23 cellular contexts compared by ENCODE assay signal in genomic region chr2:197244349-197244748, GRCh38.
DNase-seq lines count a peak whose midpoint lies in the region; ATAC-seq and TF ChIP-seq lines count a peak whose summit lies in the region.
"Had no signal": no experiment of that assay in that cellular context is flagged by ENCODE, and none has a peak within 500 bp of the region (broad histone marks: within the 10 kb centered on the region; RNA-seq: fewer than 3 reads in every experiment).

No MANE protein-coding gene starts in this region.

- TF ChIP-seq CTCF in neutrophil (IDR thresholded peaks at IDR 0.05): no peak

- H3K4me1 Mint-ChIP-seq in activated T-cell treated with anti-CD3 and anti-CD28 coated beads, Interleukin-2, amount 50 U/mL, for 24 hours (ENCODE audit: low read depth): peaks cover 81% of the 10 kb centered on the region
- peaks cover 79 to 95% (median 94%) of the 10 kb centered on the region in 3 donors for H3K4me1 Mint-ChIP-seq in CD8-positive, alpha-beta memory T cell
- H3K4me1 Mint-ChIP-seq in activated naive CD8-positive, alpha-beta T cell treated with anti-CD3 and anti-CD28 coated beads for 36 hours: peaks cover 77% of the 10 kb centered on the region
- H3K4me1 Mint-ChIP-seq: H9 had no signal

- no peaks in the 10 kb centered on the region for H3K27me3 Mint-ChIP-seq in activated T-cell treated with anti-CD3 and anti-CD28 coated beads, Interleukin-2, amount 50 U/mL, for 24 hours
- peaks cover 0 to 2% of the 10 kb centered on the region in 2 donors for H3K27me3 Mint-ChIP-seq in CD8-positive, alpha-beta memory T cell
- H3K27me3 Mint-ChIP-seq in activated naive CD8-positive, alpha-beta T cell treated with anti-CD3 and anti-CD28 coated beads for 36 hours: no peaks in the 10 kb centered on the region
- H3K27me3 Mint-ChIP-seq: progenitor cell of endocrine pancreas had no signal

- no peaks in the 10 kb centered on the region for H3K27me3 ChIP-seq in CD8-positive, alpha-beta memory T cell (ENCODE audit: insufficient read depth, low read length, poor library complexity, severe bottlenecking)
- no peaks in the 10 kb centered on the region for H3K27me3 ChIP-seq in neutrophil
- H3K27me3 ChIP-seq: foreskin keratinocyte, tibial artery had no signal

- no peak overlapping the region for H3K4me3 Mint-ChIP-seq in activated T-cell treated with anti-CD3 and anti-CD28 coated beads, Interleukin-2, amount 50 U/mL, for 24 hours
- peak overlapping the region in 3 of 7 donors; percentile 2 to 58 (median 42) for H3K4me3 Mint-ChIP-seq in CD8-positive, alpha-beta memory T cell
- no peak overlapping the region for H3K4me3 Mint-ChIP-seq in activated naive CD8-positive, alpha-beta T cell treated with anti-CD3 and anti-CD28 coated beads for 36 hours
- H3K4me3 Mint-ChIP-seq: H9 had no signal

- no peak overlapping the region for H3K27ac ChIP-seq in CD8-positive, alpha-beta memory T cell (ENCODE audit: low read depth, low read length)
- peak overlapping the region; percentile 40 for H3K27ac ChIP-seq in neutrophil
- H3K27ac ChIP-seq: foreskin keratinocyte, PC-9, tibial artery, VCaP had no signal

- H3K4me1 ChIP-seq in CD8-positive, alpha-beta memory T cell (ENCODE audit: insufficient read depth, low read length): peaks cover 92% of the 10 kb centered on the region
- H3K4me1 ChIP-seq in neutrophil (ENCODE audit: control insufficient read depth in 1 of 2, insufficient read depth in 1 of 2, low read depth in 1 of 2, low read length in 1 of 2): peaks cover 30 to 54% of the 10 kb centered on the region in 2 experiments
- H3K4me1 ChIP-seq: foreskin keratinocyte had no signal

- POLR2A ChIA-PET in CD8-positive, alpha-beta memory T cell (lab: Charles Lee): interaction anchor here (0.7 to 1.2 kb wide), 2 partner anchors 10 to 12 kb away, joined by 3 to 5 read pairs; no protein-coding TSS in a partner anchor

- H3K27ac Mint-ChIP-seq in activated T-cell treated with anti-CD3 and anti-CD28 coated beads, Interleukin-2, amount 50 U/mL, for 24 hours: peak overlapping the region; percentile 85
- peak overlapping the region; percentile 6 to 89 (median 68) for H3K27ac Mint-ChIP-seq in CD8-positive, alpha-beta memory T cell
- peak overlapping the region; percentile 63 for H3K27ac Mint-ChIP-seq in activated naive CD8-positive, alpha-beta T cell treated with anti-CD3 and anti-CD28 coated beads for 36 hours
- H3K27ac Mint-ChIP-seq: H9, progenitor cell of endocrine pancreas had no signal

- peaks cover 32% of the 10 kb centered on the region for H3K36me3 Mint-ChIP-seq in activated T-cell treated with anti-CD3 and anti-CD28 coated beads, Interleukin-2, amount 50 U/mL, for 24 hours (ENCODE audit: low read depth)
- peaks cover 0 to 29% (median 13%) of the 10 kb centered on the region in 3 donors for H3K36me3 Mint-ChIP-seq in CD8-positive, alpha-beta memory T cell
- peaks cover 50% of the 10 kb centered on the region for H3K36me3 Mint-ChIP-seq in activated naive CD8-positive, alpha-beta T cell treated with anti-CD3 and anti-CD28 coated beads for 36 hours

- ATAC-seq in HG02973 (IDR thresholded peaks at IDR 0.05; ENCODE audit: unreplicated experiment) (no peak), HG03432 (IDR thresholded peaks at IDR 0.05; ENCODE audit: unreplicated experiment) (no peak)
- ATAC-seq: foreskin keratinocyte had no signal

- H3K4me3 ChIP-seq in CD8-positive, alpha-beta memory T cell (ENCODE audit: low read length): no peak overlapping the region
- no peak overlapping the region for H3K4me3 ChIP-seq in neutrophil (ENCODE audit: low read depth in 1 of 2, low read length in 1 of 2)
- H3K4me3 ChIP-seq: PC-9, tibial artery had no signal

- no peaks in the 10 kb centered on the region for H3K36me3 ChIP-seq in CD8-positive, alpha-beta memory T cell (ENCODE audit: insufficient read depth, low read length)
- H3K36me3 ChIP-seq in neutrophil: no peaks in the 10 kb centered on the region
- H3K36me3 ChIP-seq: tibial artery had no signal

- DNase-seq in activated T-cell treated with anti-CD3 and anti-CD28 coated beads, Interleukin-2, amount 50 U/mL, for 24 hours: no peak
- DNase-seq in activated T-cell treated with anti-CD3 and anti-CD28 coated beads, Interleukin-2, amount 50 U/mL, for 1 hour: no peak
- no peak for DNase-seq in CD8-positive, alpha-beta memory T cell
- no peak for DNase-seq in activated naive CD8-positive, alpha-beta T cell treated with anti-CD3 and anti-CD28 coated beads for 36 hours
- DNase-seq in DMS 273 treated with DMSO at 0.1 percent for 48 hours (lab: John Stamatoyannopoulos, UW): no peak
- DNase-seq: activated naive CD4-positive, alpha-beta T cell; COR-L47; cortex of kidney; DMS79; foreskin keratinocyte; GDM1; H9; NCI-H1092; NCI-H1694 treated with DMSO at 0.1 percent for 48 hours; NCI-H510A treated with DMSO at 0.1 percent for 48 hours; PC-9; Right ventricle myocardium superior; tibial artery had no signal

- CTCF ChIA-PET in CD8-positive, alpha-beta memory T cell (lab: Charles Lee): interaction anchor here (1.6 to 1.8 kb wide), 2 partner anchors 11 to 38 kb away, joined by 5 to 8 read pairs; no protein-coding TSS in a partner anchor

- no peaks in the 10 kb centered on the region for H3K9me3 Mint-ChIP-seq in activated T-cell treated with anti-CD3 and anti-CD28 coated beads, Interleukin-2, amount 50 U/mL, for 24 hours
- H3K9me3 Mint-ChIP-seq in CD8-positive, alpha-beta memory T cell: no peaks in the 10 kb centered on the region
- H3K9me3 Mint-ChIP-seq in activated naive CD8-positive, alpha-beta T cell treated with anti-CD3 and anti-CD28 coated beads for 36 hours: peaks cover 3% of the 10 kb centered on the region
- H3K9me3 Mint-ChIP-seq: H9 had no signal

- H3K9me3 ChIP-seq in CD8-positive, alpha-beta memory T cell (ENCODE audit: low read length): no peaks in the 10 kb centered on the region
- no peaks in the 10 kb centered on the region for H3K9me3 ChIP-seq in neutrophil
- H3K9me3 ChIP-seq: tibial artery had no signal
